In the genomic region with DNA sequence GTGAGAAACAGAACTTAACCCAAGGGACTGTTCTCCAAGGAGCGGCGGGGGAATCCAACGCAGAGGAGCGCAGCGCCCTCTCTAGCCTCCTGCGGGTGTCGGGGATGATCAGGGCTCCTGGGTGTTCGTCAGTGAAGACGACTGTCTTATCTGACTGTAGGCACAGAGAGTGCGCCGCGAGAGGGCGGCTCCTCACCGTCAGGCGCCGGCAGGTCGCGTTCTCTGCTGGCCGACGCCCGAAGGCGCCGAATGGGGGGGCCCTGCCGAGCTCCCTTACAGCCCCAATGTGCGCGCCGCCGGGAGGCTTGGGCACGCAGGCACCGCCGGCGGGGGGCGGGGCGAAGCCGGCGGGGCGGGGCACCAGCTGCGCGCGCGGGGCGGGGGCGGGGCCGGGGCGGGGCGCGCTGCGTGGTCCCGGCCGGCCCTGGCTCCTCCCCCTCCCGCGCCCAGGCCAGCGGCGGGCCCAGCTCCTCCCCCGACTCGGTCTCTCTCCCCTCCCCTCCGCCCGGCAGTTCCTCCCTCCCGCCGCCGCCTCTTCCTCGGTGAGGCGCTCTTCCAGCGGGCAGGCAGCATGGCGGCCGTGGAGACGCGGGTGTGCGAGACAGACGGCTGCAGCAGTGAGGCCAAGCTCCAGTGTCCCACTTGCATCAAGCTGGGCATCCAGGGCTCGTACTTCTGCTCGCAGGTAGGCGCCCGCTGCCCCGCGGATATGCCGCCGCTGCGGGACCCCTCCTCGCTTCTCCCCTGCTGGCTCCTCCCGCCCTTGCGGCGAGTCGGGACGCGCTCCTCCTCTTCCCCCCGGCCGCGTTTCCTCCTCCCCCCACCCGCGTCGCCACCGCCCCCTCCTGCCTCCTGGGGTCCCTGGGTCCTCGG, we compare ENCODE assay signal across 8 cellular contexts. TPM values are rescaled to one million over a fixed set of nuclear protein-coding genes. Genes with fewer than 3 reads are reported as not detected.
DNase-seq lines count a peak whose midpoint lies in the region; ATAC-seq and TF ChIP-seq lines count a peak whose summit lies in the region.

A gene (plus strand): TSS at position 539 of the 873 bp plus-strand sequence. CDS start 33 bp downstream, at position 572.

- H3K4me1 Mint-ChIP-seq in CD4-positive, CD25-positive, alpha-beta regulatory T cell: peaks cover 31 to 53% (median 41%) of the 10 kb centered on the region in 4 donors

- peak; percentile 94 to 99 (median 96) for DNase-seq in CD4-positive, CD25-positive, alpha-beta regulatory T cell
- DNase-seq in NCI-H774 (lab: John Stamatoyannopoulos, UW) (peak; percentile 82), dermis microvascular lymphatic vessel endothelial cell (ENCODE audit: low read depth in 2 of 2) (peak; percentile 68 to 93), right lobe of liver (peak; percentile 96 to 98 (median 97))
- peak; percentile 93 for DNase-seq in activated CD4-positive, alpha-beta T cell treated with anti-CD3 and anti-CD28 coated beads, Interleukin-2, amount 50 U/mL, for 48 hours
- peak; percentile 96 to 97 for DNase-seq in stimulated activated CD4-positive, alpha-beta T cell treated with anti-CD3 and anti-CD28 coated beads, Interleukin-4, amount 100 ng/mL, for 4 hours

- peak within 1 kb of the TSS; percentile 92 for H3K27ac ChIP-seq in CD4-positive, CD25-positive, alpha-beta regulatory T cell (ENCODE audit: insufficient read depth, low read length, poor library complexity, severe bottlenecking)
- peak within 1 kb of the TSS; percentile 70 to 80 (median 77) for H3K27ac ChIP-seq in right lobe of liver

- no peaks in the 10 kb centered on the region for H3K9me3 ChIP-seq in CD4-positive, CD25-positive, alpha-beta regulatory T cell (ENCODE audit: control insufficient read depth in 2 of 2, low read length in 2 of 2)
- H3K9me3 ChIP-seq in right lobe of liver: no peaks in the 10 kb centered on the region

- H3K4me3 ChIP-seq in CD4-positive, CD25-positive, alpha-beta regulatory T cell (ENCODE audit: low read depth, low read length): peak within 1 kb of the TSS; percentile 94
- H3K4me3 ChIP-seq in right lobe of liver: peak within 1 kb of the TSS; percentile 97 to 99 (median 98)

- TF ChIP-seq CTCF in right lobe of liver (IDR thresholded peaks at IDR 0.05): peak; percentile 40 to 65 (median 56)

- peak within 1 kb of the TSS; percentile 83 to 95 (median 94) for H3K4me3 Mint-ChIP-seq in CD4-positive, CD25-positive, alpha-beta regulatory T cell

- peaks cover 6% of the 10 kb centered on the region for H3K36me3 Mint-ChIP-seq in CD4-positive, CD25-positive, alpha-beta regulatory T cell

- H3K4me1 ChIP-seq in CD4-positive, CD25-positive, alpha-beta regulatory T cell (ENCODE audit: control insufficient read depth, insufficient read depth, low read length, poor library complexity, severe bottlenecking): peaks cover 23% of the 10 kb centered on the region
- H3K4me1 ChIP-seq in right lobe of liver: no peaks in the 10 kb centered on the region

- intact Hi-C loops in right lobe of liver (cut with DNase I): no loop called here

- H3K27me3 ChIP-seq in CD4-positive, CD25-positive, alpha-beta regulatory T cell (ENCODE audit: control insufficient read depth, insufficient read depth, low read length): no peaks in the 10 kb centered on the region
- no peaks in the 10 kb centered on the region for H3K27me3 ChIP-seq in right lobe of liver

- peaks cover 0 to 2% (median 0%) of the 10 kb centered on the region in 7 donors for H3K9me3 Mint-ChIP-seq in CD4-positive, CD25-positive, alpha-beta regulatory T cell

- H3K27me3 Mint-ChIP-seq in CD4-positive, CD25-positive, alpha-beta regulatory T cell: no peaks in the 10 kb centered on the region

- TF ChIP-seq POLR2A in right lobe of liver (IDR thresholded peaks at IDR 0.05): peak; percentile 66

- peak within 1 kb of the TSS; percentile 99 for H3K27ac Mint-ChIP-seq in CD4-positive, CD25-positive, alpha-beta regulatory T cell

- WGBS in right lobe of liver (ENCODE audit: insufficient coverage, low coverage, low lambda C conversion rate, missing lambda C conversion rate): under 1% methylated on average over 23 of the region's 94 CpGs

- peak; percentile 93 to 94 for ATAC-seq in CD4-positive, CD25-positive, alpha-beta regulatory T cell (ENCODE audit: low read depth in 2 of 2)
- peak; percentile 94 for ATAC-seq in GM19397 (IDR thresholded peaks at IDR 0.05; ENCODE audit: unreplicated experiment)
- ATAC-seq in HG03571 (IDR thresholded peaks at IDR 0.05; ENCODE audit: unreplicated experiment): peak; percentile 95
- ATAC-seq in right lobe of liver: peak; percentile 92 to 96 (median 94)

- H3K36me3 ChIP-seq in CD4-positive, CD25-positive, alpha-beta regulatory T cell (ENCODE audit: control insufficient read depth, insufficient read depth, low read length): no peaks in the 10 kb centered on the region
- H3K36me3 ChIP-seq in right lobe of liver: no peaks in the 10 kb centered on the region

RNA-seq across cellular contexts. Expression of the gene that starts here (rescaled TPM):
- 37.5 TPM for total RNA-seq in CD4-positive, CD25-positive, alpha-beta regulatory T cell
- 10 to 100 TPM; 30.8 to 43.8 (median 33.0) TPM for polyA plus RNA-seq in CD4-positive, CD25-positive, alpha-beta regulatory T cell
- total RNA-seq in dermis microvascular lymphatic vessel endothelial cell (18.3 and 20.3 TPM in 2 replicates), right lobe of liver (10 to 100 TPM; 12.4 to 16.8 (median 14.9) TPM)

Comparison
In these comparisons a context has a peak if more than half of its experiments do, and no peak if none do; other contexts are left out.
1. Peak in every context shown above with its lines: DNase-seq, ATAC-seq, H3K4me3 ChIP-seq and H3K27ac ChIP-seq.